Comparison of ENCODE assay signal across 11 cellular contexts in the genomic region with DNA sequence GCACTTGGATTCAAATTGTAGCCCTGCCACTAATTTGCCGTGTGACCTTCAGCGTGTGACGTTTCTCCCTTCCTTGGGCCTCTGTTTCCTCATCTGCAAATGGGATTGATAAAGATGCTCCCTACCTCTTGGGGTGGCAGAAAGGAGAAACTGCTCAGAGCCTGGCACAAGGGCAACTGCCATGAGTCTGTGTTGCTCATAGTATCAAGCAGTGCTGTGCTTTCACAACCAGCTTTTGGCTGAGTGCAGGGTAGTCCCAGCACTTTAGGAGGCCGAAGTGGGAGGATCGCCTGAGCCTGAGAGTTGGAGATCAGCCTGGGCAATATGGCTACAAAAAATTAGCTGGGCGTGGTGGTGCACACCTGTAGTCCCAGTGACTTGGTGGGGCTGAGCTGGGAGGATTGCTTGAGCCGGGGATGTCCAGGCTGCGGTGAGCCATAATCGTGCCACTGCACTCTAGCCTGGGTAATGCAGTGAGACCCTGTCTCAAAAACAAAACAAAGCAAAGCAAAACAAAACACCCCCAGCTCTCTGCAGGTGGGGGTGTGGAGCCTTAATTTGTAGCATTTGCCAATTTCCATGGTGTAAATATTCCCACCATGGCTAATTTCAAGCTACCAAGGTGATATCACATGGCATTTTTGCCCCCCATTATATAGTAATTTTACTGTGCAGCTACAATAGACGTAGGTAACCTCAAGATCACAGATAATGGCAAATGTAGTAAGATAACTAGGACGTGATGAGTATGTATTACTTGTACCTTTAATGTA.
DNase-seq lines count a peak whose midpoint lies in the region; ATAC-seq and TF ChIP-seq lines count a peak whose summit lies in the region.
"Had no signal": no experiment of that assay in that cellular context is flagged by ENCODE, and none has a peak within 500 bp of the region (broad histone marks: within the 10 kb centered on the region; RNA-seq: fewer than 3 reads in every experiment).

No MANE protein-coding gene starts in this region.

- in situ Hi-C loops in HAP-1 (cut with MboI; ENCODE audit: low sequenced_read_pairs): no loop called here

- TF ChIP-seq CTCF in GM12873 (IDR thresholded peaks at IDR 0.05; ENCODE audit: insufficient read depth, low read depth, low read length, missing control alignments) (peak; percentile 9), RWPE1 (conservative IDR thresholded peaks at IDR 0.05; ENCODE audit: low read depth) (no peak), foreskin fibroblast (IDR thresholded peaks at IDR 0.05; ENCODE audit: low read depth, low read length) (no peak)

- H3K4me3 ChIP-seq in BLaER1 treated with 17β-estradiol and CSF1 and Interleukin-3, amounts not matched to agents 10 nM and 100 nM: no peak overlapping the region
- H3K4me3 ChIP-seq in foreskin fibroblast (ENCODE audit: low read depth in 1 of 2, low read length in 2 of 2) (no peak overlapping the region), HAP-1 (no peak overlapping the region)
- H3K4me3 ChIP-seq: GM12878 had no signal

- H3K4me2 ChIP-seq in BLaER1 treated with 17β-estradiol and CSF1 and Interleukin-3, amounts not matched to agents 10 nM and 100 nM: peak overlapping the region in 10 of 11 experiments; percentile 42 to 75 (median 63); a peak in 20 of 22 replicates

- peaks cover 0 to 7% (median 3%) of the 10 kb centered on the region in 11 experiments; a peak in 9 of 22 replicates for H3K36me3 ChIP-seq in BLaER1 treated with 17β-estradiol and CSF1 and Interleukin-3, amounts not matched to agents 10 nM and 100 nM
- no peaks in the 10 kb centered on the region for H3K36me3 ChIP-seq in HAP-1 (replicated peaks)

- CTCF ChIA-PET in RWPE1 (lab: Yijun Ruan, JAX): interaction anchor here (0.6 to 1.2 kb wide), 5 partner anchors 49 to 146 kb away, joined by 3 to 6 read pairs (median 3); no protein-coding TSS in a partner anchor

- peaks cover 24 to 30% (median 27%) of the 10 kb centered on the region in 11 experiments for H4K20me1 ChIP-seq in BLaER1 treated with 17β-estradiol and CSF1 and Interleukin-3, amounts not matched to agents 10 nM and 100 nM

- peak overlapping the region in 6 of 11 experiments; percentile 3 to 67 (median 23); a peak in 3 of 22 replicates for H3K9ac ChIP-seq in BLaER1 treated with 17β-estradiol and CSF1 and Interleukin-3, amounts not matched to agents 10 nM and 100 nM

- no peaks in the 10 kb centered on the region for H3K27me3 ChIP-seq in BLaER1 treated with 17β-estradiol and CSF1 and Interleukin-3, amounts not matched to agents 10 nM and 100 nM
- no peaks in the 10 kb centered on the region for H3K27me3 ChIP-seq in HAP-1 (ENCODE audit: low read depth)
- H3K27me3 ChIP-seq: testis had no signal

- POLR2A ChIA-PET in RWPE1 (lab: Yijun Ruan, JAX; ENCODE audit: low non-redundant PET): interaction anchor here (0.5 kb wide), 1 partner anchor 103 kb away, joined by 8 read pairs; no protein-coding TSS in a partner anchor

- H3K27me3 Mint-ChIP-seq in memory B cell: peaks cover 8% of the 10 kb centered on the region

- no peaks in the 10 kb centered on the region for H3K9me3 ChIP-seq in BLaER1 treated with 17β-estradiol and CSF1 and Interleukin-3, amounts not matched to agents 10 nM and 100 nM (replicated peaks in 1 of 11)
- H3K9me3 ChIP-seq in HAP-1: no peaks in the 10 kb centered on the region
- H3K9me3 ChIP-seq: testis had no signal

- peaks cover 48 to 75% (median 66%) of the 10 kb centered on the region in 10 experiments for H3K4me1 ChIP-seq in BLaER1 treated with 17β-estradiol and CSF1 and Interleukin-3, amounts not matched to agents 10 nM and 100 nM
- H3K4me1 ChIP-seq in HAP-1: peaks cover 5% of the 10 kb centered on the region

- H3K4me1 Mint-ChIP-seq in memory B cell: peaks cover 29% of the 10 kb centered on the region

- H3K9me3 Mint-ChIP-seq in memory B cell: no peaks in the 10 kb centered on the region

- ATAC-seq in memory B cell (ENCODE audit: low read depth): no peak
- ATAC-seq in HG02763 (IDR thresholded peaks at IDR 0.05; ENCODE audit: unreplicated experiment): no peak

- no peaks in the 10 kb centered on the region for H3K36me3 Mint-ChIP-seq in memory B cell

- no peak overlapping the region for H3K27ac Mint-ChIP-seq in memory B cell

- no peak overlapping the region for H3K27ac ChIP-seq in BLaER1 treated with 17β-estradiol and CSF1 and Interleukin-3, amounts not matched to agents 10 nM and 100 nM
- 0 out of 2 replicates have a peak overlapping the region, but pooled peaks have one; percentile 20 for H3K27ac ChIP-seq in RWPE1
- H3K27ac ChIP-seq: testis had no signal

- peak overlapping the region; percentile 17 for H3K4me3 Mint-ChIP-seq in memory B cell

- DNase-seq in RWPE1 (ENCODE audit: low spot score): no peak
- DNase-seq in memory B cell (ENCODE audit: low spot score in 2 of 2): no peak
- no peak for DNase-seq in foreskin fibroblast
- no peak for DNase-seq in HAP-1 (ENCODE audit: low spot score in 2 of 2)
- DNase-seq in COR-L47 (lab: John Stamatoyannopoulos, UW): no peak
- DNase-seq: SHP77 treated with DMSO at 0.1 percent for 48 hours had no signal
